Comparison of ENCODE assay signal across 11 cellular contexts in genomic region chr4:2924765-2925301, GRCh38. TPM values are rescaled to one million over a fixed set of nuclear protein-coding genes. Genes with fewer than 3 reads are reported as not detected.
A peak's percentile ranks its signal among the peaks of the same experiment; 100 is the strongest.
DNase-seq lines count a peak whose midpoint lies in the region; TF ChIP-seq lines count a peak whose summit lies in the region.
"Had no signal": no experiment of that assay in that cellular context is flagged by ENCODE, and none has a peak within 500 bp of the region (broad histone marks: within the 10 kb centered on the region; RNA-seq: fewer than 3 reads in every experiment).

No MANE protein-coding gene starts in this region.

- TF ChIP-seq CTCF in choroid plexus epithelial cell (conservative IDR thresholded peaks at IDR 0.05; ENCODE audit: low read depth, low read length), result no peak

- no peaks in the 10 kb centered on the region for H3K27me3 Mint-ChIP-seq in T-helper 1 cell treated with Interleukin-12 subunit alpha and Interleukin-12 subunit beta and Interleukin-4 antibody, amounts not matched to agents 30 μg/mL and 1 μg/mL, for 36 hours (ENCODE audit: low read depth)
- H3K27me3 Mint-ChIP-seq: brain had no signal

- intact Hi-C loops in posterior vena cava (cut with DNase I), result no loop called here

- no peak overlapping the region for H3K4me3 Mint-ChIP-seq in T-helper 1 cell treated with Interleukin-12 subunit alpha and Interleukin-12 subunit beta and Interleukin-4 antibody, amounts not matched to agents 30 μg/mL and 1 μg/mL, for 36 hours
- H3K4me3 Mint-ChIP-seq: brain, HFFc6 had no signal

- H3K4me3 ChIP-seq in choroid plexus epithelial cell (ENCODE audit: low read depth, low read length), result no peak overlapping the region

- peak overlapping the region; percentile 15 for H3K27ac Mint-ChIP-seq in T-helper 1 cell treated with Interleukin-12 subunit alpha and Interleukin-12 subunit beta and Interleukin-4 antibody, amounts not matched to agents 30 μg/mL and 1 μg/mL, for 36 hours
- H3K27ac Mint-ChIP-seq: HFFc6 had no signal

- peaks cover 26% of the 10 kb centered on the region for H3K4me1 Mint-ChIP-seq in T-helper 1 cell treated with Interleukin-12 subunit alpha and Interleukin-12 subunit beta and Interleukin-4 antibody, amounts not matched to agents 30 μg/mL and 1 μg/mL, for 36 hours (ENCODE audit: low read depth)

- peaks cover 44% of the 10 kb centered on the region for H3K36me3 Mint-ChIP-seq in T-helper 1 cell treated with Interleukin-12 subunit alpha and Interleukin-12 subunit beta and Interleukin-4 antibody, amounts not matched to agents 30 μg/mL and 1 μg/mL, for 36 hours (ENCODE audit: low read depth)

- DNase-seq in T-helper 1 cell, result no peak
- DNase-seq in NCI-H2196 (lab: John Stamatoyannopoulos, UW; ENCODE audit: unreplicated experiment), result peak; percentile 42
- peak; percentile 33 for DNase-seq in choroid plexus epithelial cell (ENCODE audit: low read depth)
- DNase-seq in posterior vena cava (ENCODE audit: low spot score), result peak; percentile 73
- DNase-seq in CD1c-positive myeloid dendritic cell (ENCODE audit: extremely low spot score), result no peak
- DNase-seq in KG1 (lab: John Stamatoyannopoulos, UW), result no peak
- DNase-seq in HUDEP-2 (lab: John Stamatoyannopoulos, UW; ENCODE audit: unreplicated experiment in 76 of 76), result no peak
- DNase-seq: HFFc6, NCI-H1048 had no signal

- H3K9me3 Mint-ChIP-seq in T-helper 1 cell treated with Interleukin-12 subunit alpha and Interleukin-12 subunit beta and Interleukin-4 antibody, amounts not matched to agents 30 μg/mL and 1 μg/mL, for 36 hours, result peaks cover 2% of the 10 kb centered on the region

RNA-seq across cellular contexts. Expression of gene NOP14, which starts 38.4 kb away (rescaled TPM):
- 10 to 100 TPM; 16.1 to 20.5 TPM for total RNA-seq in posterior vena cava

RNA-seq across cellular contexts. Expression of gene GRK4, which starts 38.5 kb away (rescaled TPM):
- total RNA-seq in posterior vena cava, result 1 to 10 TPM; 5.6 to 8.0 TPM

Comparison
In these comparisons a context has a peak if more than half of its experiments do, and no peak if none do; other contexts are left out.
1. DNase-seq: peak in NCI-H2196 (single experiment), choroid plexus epithelial cell (single experiment) and posterior vena cava (single experiment); none in T-helper 1 cell (0 of 5), CD1c-positive myeloid dendritic cell (single experiment), KG1 (single experiment) and HUDEP-2 (0 of 76).